In genomic region chr14:72402429-72402772, GRCh38 we compare ENCODE assay signal across 18 cellular contexts.
DNase-seq lines count a peak whose midpoint lies in the region; ATAC-seq and TF ChIP-seq lines count a peak whose summit lies in the region.
"Had no signal": no experiment of that assay in that cellular context is flagged by ENCODE, and none has a peak within 500 bp of the region (broad histone marks: within the 10 kb centered on the region; RNA-seq: fewer than 3 reads in every experiment).

No MANE protein-coding gene starts in this region.

- H3K9ac ChIP-seq in DND-41 (ENCODE audit: low read depth, low read length), result peak overlapping the region; percentile 52; the same call in 1 of the 2 replicates

- peaks cover 30% of the 10 kb centered on the region for H3K4me1 ChIP-seq in DND-41 (ENCODE audit: insufficient read depth, low read length)
- peaks cover 0 to 10% of the 10 kb centered on the region in 2 donors for H3K4me1 ChIP-seq in naive thymus-derived CD4-positive, alpha-beta T cell (ENCODE audit: control insufficient read depth in 2 of 2, insufficient read depth in 2 of 2, low read length in 2 of 2)

- peaks cover 45% of the 10 kb centered on the region for H3K27me3 Mint-ChIP-seq in activated CD4-positive, alpha-beta T cell treated with anti-CD3 and anti-CD28 coated beads, Interleukin-2, amount 10 ng/mL, durations not matched to agents 24 days and 14 days
- peaks cover 62% of the 10 kb centered on the region for H3K27me3 Mint-ChIP-seq in T-helper 17 cell
- peaks cover 39 to 73% (median 57%) of the 10 kb centered on the region in 5 donors for H3K27me3 Mint-ChIP-seq in naive thymus-derived CD4-positive, alpha-beta T cell

- no peaks in the 10 kb centered on the region for H3K36me3 ChIP-seq in DND-41 (ENCODE audit: insufficient read depth, low read length)
- H3K36me3 ChIP-seq in naive thymus-derived CD4-positive, alpha-beta T cell (ENCODE audit: control insufficient read depth in 2 of 3, insufficient read depth in 3 of 3, low read length in 3 of 3), result no peaks in the 10 kb centered on the region

- H3K9me3 ChIP-seq in DND-41 (ENCODE audit: insufficient read depth, low read length, severe bottlenecking), result no peaks in the 10 kb centered on the region
- no peaks in the 10 kb centered on the region for H3K9me3 ChIP-seq in T-helper 17 cell (ENCODE audit: control insufficient read depth, low read length, poor library complexity, severe bottlenecking)
- no peaks in the 10 kb centered on the region for H3K9me3 ChIP-seq in naive thymus-derived CD4-positive, alpha-beta T cell (ENCODE audit: control insufficient read depth in 2 of 3, low read length in 3 of 3)

- ATAC-seq in DND-41 (ENCODE audit: insufficient read depth, low read depth), result peak; percentile 61
- ATAC-seq in T-helper 17 cell, result no peak
- ATAC-seq in naive thymus-derived CD4-positive, alpha-beta T cell, result no peak
- ATAC-seq: CD8-positive, alpha-beta T cell; GM23338; HepG2 had no signal

- peak overlapping the region; percentile 35 for H3K4me3 Mint-ChIP-seq in activated CD4-positive, alpha-beta T cell treated with anti-CD3 and anti-CD28 coated beads, Interleukin-2, amount 10 ng/mL, durations not matched to agents 24 days and 14 days
- peak overlapping the region; percentile 43 for H3K4me3 Mint-ChIP-seq in T-helper 17 cell
- H3K4me3 Mint-ChIP-seq in naive thymus-derived CD4-positive, alpha-beta T cell, result peak overlapping the region in 6 of 10 donors; percentile 11 to 66 (median 34)
- H3K4me3 Mint-ChIP-seq: CD8-positive, alpha-beta T cell; GM23338; HFFc6 had no signal

- no peaks in the 10 kb centered on the region for H3K27me3 ChIP-seq in DND-41 (ENCODE audit: insufficient read depth, low read length, poor library complexity)
- no peaks in the 10 kb centered on the region for H3K27me3 ChIP-seq in naive thymus-derived CD4-positive, alpha-beta T cell (ENCODE audit: control insufficient read depth in 2 of 2, insufficient read depth in 2 of 2, low read length in 2 of 2)

- intact Hi-C loops in activated CD4-positive, alpha-beta T cell treated with anti-CD3 and anti-CD28 coated beads, Interleukin-2, amount 10 ng/mL, durations not matched to agents 24 days and 14 days (cut with micrococcal nuclease), result no loop called here
- intact Hi-C loops in naive thymus-derived CD4-positive, alpha-beta T cell (cut with micrococcal nuclease), result loop anchor here in 1 of 2 donors (2.0 kb wide), 1 partner anchor 48 kb away; no protein-coding TSS in a partner anchor

- POLR2A ChIA-PET in naive thymus-derived CD4-positive, alpha-beta T cell (lab: Charles Lee), result no interaction called here

- H3K4me2 ChIP-seq in DND-41 (ENCODE audit: insufficient read depth, low read length), result peak overlapping the region; percentile 87
- H3K4me2 ChIP-seq: GM23338 had no signal

- H3K36me3 Mint-ChIP-seq in activated CD4-positive, alpha-beta T cell treated with anti-CD3 and anti-CD28 coated beads, Interleukin-2, amount 10 ng/mL, durations not matched to agents 24 days and 14 days (ENCODE audit: low read depth), result no peaks in the 10 kb centered on the region
- H3K36me3 Mint-ChIP-seq in T-helper 17 cell (ENCODE audit: low read depth), result peaks cover 2% of the 10 kb centered on the region
- H3K36me3 Mint-ChIP-seq in naive thymus-derived CD4-positive, alpha-beta T cell, result peaks cover 0 to 11% (median 0%) of the 10 kb centered on the region in 5 donors
- H3K36me3 Mint-ChIP-seq: CD8-positive, alpha-beta T cell had no signal

- DNase-seq in activated CD4-positive, alpha-beta T cell treated with anti-CD3 and anti-CD28 coated beads, Interleukin-2, amount 10 ng/mL, durations not matched to agents 24 days and 14 days, result no peak
- DNase-seq in activated CD4-positive, alpha-beta T cell treated with anti-CD3 and anti-CD28 coated beads, Interleukin-2, amount 50 U/mL, for 48 hours, result no peak
- no peak for DNase-seq in DND-41
- no peak for DNase-seq in T-helper 17 cell
- DNase-seq in naive thymus-derived CD4-positive, alpha-beta T cell, result no peak
- DNase-seq in HPDE6-E6E7 (ENCODE audit: extremely low spot score), result no peak
- no peak for DNase-seq in DMS153 (lab: John Stamatoyannopoulos, UW)
- no peak for DNase-seq in DMS153 treated with DMSO at 0.1 percent for 48 hours (lab: John Stamatoyannopoulos, UW; ENCODE audit: unreplicated experiment)
- DNase-seq: 8988T; ACHN; CD8-positive, alpha-beta T cell; COR-L47; DMS53; HCEC 1CT; HFFc6 had no signal

- TF ChIP-seq CTCF in DND-41 (IDR thresholded peaks at IDR 0.05; ENCODE audit: borderline replicate concordance, extremely low read depth, low read length, poor library complexity, severe bottlenecking), result no peak

- H2AFZ ChIP-seq in DND-41 (ENCODE audit: low read depth, low read length), result no peak overlapping the region
- H2AFZ ChIP-seq: GM23338 had no signal

- H3K27ac Mint-ChIP-seq in activated CD4-positive, alpha-beta T cell treated with anti-CD3 and anti-CD28 coated beads, Interleukin-2, amount 10 ng/mL, durations not matched to agents 24 days and 14 days, result no peak overlapping the region
- no peak overlapping the region for H3K27ac Mint-ChIP-seq in T-helper 17 cell
- peak overlapping the region in 1 of 9 donors; percentile 50 for H3K27ac Mint-ChIP-seq in naive thymus-derived CD4-positive, alpha-beta T cell
- H3K27ac Mint-ChIP-seq: CD8-positive, alpha-beta T cell; GM23338; HFFc6 had no signal

- peak overlapping the region in 1 of 2 experiments; percentile 56; a peak in 2 of 4 replicates for H3K4me3 ChIP-seq in DND-41 (ENCODE audit: low read depth in 1 of 2, low read length in 2 of 2)
- no peak overlapping the region for H3K4me3 ChIP-seq in naive thymus-derived CD4-positive, alpha-beta T cell (ENCODE audit: low read length)
- H3K4me3 ChIP-seq: GM23338 had no signal

- peak overlapping the region; percentile 96 for H3K27ac ChIP-seq in DND-41 (ENCODE audit: low read length)
- H3K27ac ChIP-seq in naive thymus-derived CD4-positive, alpha-beta T cell (ENCODE audit: low read depth, low read length), result no peak overlapping the region
- H3K27ac ChIP-seq: C4-2B had no signal

- peaks cover 7% of the 10 kb centered on the region for H3K9me3 Mint-ChIP-seq in activated CD4-positive, alpha-beta T cell treated with anti-CD3 and anti-CD28 coated beads, Interleukin-2, amount 10 ng/mL, durations not matched to agents 24 days and 14 days
- H3K9me3 Mint-ChIP-seq in naive thymus-derived CD4-positive, alpha-beta T cell, result peaks cover 0 to 4% (median 0%) of the 10 kb centered on the region in 11 donors
- H3K9me3 Mint-ChIP-seq: CD8-positive, alpha-beta T cell; GM23338; HFFc6 had no signal

- H3K4me1 Mint-ChIP-seq in activated CD4-positive, alpha-beta T cell treated with anti-CD3 and anti-CD28 coated beads, Interleukin-2, amount 10 ng/mL, durations not matched to agents 24 days and 14 days, result peaks cover 17% of the 10 kb centered on the region
- peaks cover 11% of the 10 kb centered on the region for H3K4me1 Mint-ChIP-seq in T-helper 17 cell
- peaks cover 9 to 17% (median 14%) of the 10 kb centered on the region in 7 donors for H3K4me1 Mint-ChIP-seq in naive thymus-derived CD4-positive, alpha-beta T cell

- CTCF ChIA-PET in naive thymus-derived CD4-positive, alpha-beta T cell (lab: Charles Lee), result no interaction called here

- H3K79me2 ChIP-seq in DND-41 (ENCODE audit: insufficient read depth, low read length), result no peaks in the 10 kb centered on the region

- peaks cover 4% of the 10 kb centered on the region; the same call in 1 of the 2 replicates for H4K20me1 ChIP-seq in DND-41 (ENCODE audit: insufficient read depth, low read length)
